8 cellular contexts compared by ENCODE assay signal in genomic region chr3:75727985-75728384, GRCh38. TPM values are rescaled to one million over a fixed set of nuclear protein-coding genes. Genes with fewer than 3 reads are reported as not detected.
"Had no signal": no experiment of that assay in that cellular context is flagged by ENCODE, and none has a peak within 500 bp of the region (broad histone marks: within the 10 kb centered on the region; RNA-seq: fewer than 3 reads in every experiment).

No MANE protein-coding gene starts in this region.

- ATAC-seq: GM23338, K562 had no signal

- FAIRE-seq: H1, H54, HTR-8/SVneo, K562 had no signal

- H3K4me2 ChIP-seq: GM23338 had no signal

- H2AFZ ChIP-seq: GM23338 had no signal

- H3K4me3 ChIP-seq: GM23338, K562 had no signal

- DNase-seq: H9, HCEC 1CT, KG1 had no signal

RNA-seq across cellular contexts. Expression of gene ZNF717, which starts 57.4 kb away (rescaled TPM):
- total RNA-seq: H1 had no signal
